Comparison of ENCODE assay signal across 15 cellular contexts in the genomic region with DNA sequence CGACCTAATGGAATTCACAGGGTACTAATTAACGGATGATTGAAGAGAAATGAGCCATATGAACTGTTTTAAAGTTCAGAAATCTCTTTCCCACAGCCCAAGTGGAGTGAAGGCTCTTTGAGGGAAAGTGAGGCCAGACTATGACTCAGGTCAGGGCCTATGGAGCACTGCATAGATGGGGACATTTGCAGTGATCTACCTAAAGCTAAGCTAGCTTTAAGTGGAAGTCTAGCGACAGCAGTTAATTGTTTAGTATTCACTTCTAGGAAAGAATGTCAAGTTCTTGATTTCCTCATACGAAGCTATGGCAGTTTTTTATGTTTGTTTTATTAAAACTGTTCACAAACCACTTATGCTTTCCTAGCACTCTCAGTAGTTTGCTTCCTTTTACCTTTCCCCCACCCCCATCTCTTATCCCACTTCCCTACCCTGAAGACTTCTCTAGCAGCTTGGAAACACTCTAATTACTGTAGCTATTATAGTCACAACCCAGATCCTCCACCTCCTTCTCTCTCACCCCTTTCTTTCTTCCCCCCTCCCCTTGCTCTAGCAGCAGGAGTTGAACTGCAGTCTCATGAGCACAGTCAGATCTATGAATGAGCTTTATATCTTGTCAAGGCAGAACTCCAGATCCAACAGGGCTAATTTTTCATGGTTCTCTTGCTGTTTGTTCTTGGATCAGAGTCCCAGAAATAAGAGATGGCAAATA. TPM values are rescaled to one million over a fixed set of nuclear protein-coding genes. Genes with fewer than 3 reads are reported as not detected.
DNase-seq lines count a peak whose midpoint lies in the region; FAIRE-seq and TF ChIP-seq lines count a peak whose summit lies in the region.
"Had no signal": no experiment of that assay in that cellular context is flagged by ENCODE, and none has a peak within 500 bp of the region (broad histone marks: within the 10 kb centered on the region; RNA-seq: fewer than 3 reads in every experiment).

No MANE protein-coding gene starts in this region.

- no peaks in the 10 kb centered on the region for H3K36me3 ChIP-seq in CD8-positive, alpha-beta memory T cell (ENCODE audit: insufficient read depth, low read length)
- H3K36me3 ChIP-seq in HUES48 (ENCODE audit: control insufficient read depth, insufficient read depth, low read length) (no peaks in the 10 kb centered on the region; the same call in 1 of the 2 replicates), astrocyte (ENCODE audit: insufficient read depth, low read length) (peaks cover 4% of the 10 kb centered on the region), mucosa of stomach (ENCODE audit: control insufficient read depth, insufficient read depth, low read length) (no peaks in the 10 kb centered on the region), SJCRH30 (peaks cover 17% of the 10 kb centered on the region)

- peak overlapping the region in 7 of 8 donors; percentile 0 to 62 (median 22) for H3K27ac Mint-ChIP-seq in CD8-positive, alpha-beta memory T cell
- peak overlapping the region; percentile 90 for H3K27ac Mint-ChIP-seq in astrocyte (ENCODE audit: unreplicated experiment)

- H3K27ac ChIP-seq in CD8-positive, alpha-beta memory T cell (ENCODE audit: low read depth, low read length), result no peak overlapping the region
- H3K27ac ChIP-seq in HUES48 (ENCODE audit: low read depth, low read length) (peak overlapping the region; percentile 25), astrocyte (ENCODE audit: low read depth, low read length) (no peak overlapping the region), SJCRH30 (no peak overlapping the region)
- H3K27ac ChIP-seq: testis had no signal

- H3K27me3 ChIP-seq in CD8-positive, alpha-beta memory T cell (ENCODE audit: insufficient read depth, low read length, poor library complexity, severe bottlenecking), result no peaks in the 10 kb centered on the region
- H3K27me3 ChIP-seq in HUES48 (ENCODE audit: control insufficient read depth, insufficient read depth, low read length), result no peaks in the 10 kb centered on the region
- H3K27me3 ChIP-seq in astrocyte (ENCODE audit: insufficient read depth, low read length), result no peaks in the 10 kb centered on the region
- H3K27me3 ChIP-seq in mucosa of stomach (ENCODE audit: control insufficient read depth, insufficient read depth, low read length), result no peaks in the 10 kb centered on the region
- no peaks in the 10 kb centered on the region for H3K27me3 ChIP-seq in SJCRH30
- H3K27me3 ChIP-seq: testis had no signal

- H2AFZ ChIP-seq in astrocyte (ENCODE audit: low read depth, low read length), result no peak overlapping the region

- no peaks in the 10 kb centered on the region for H3K9me3 ChIP-seq in CD8-positive, alpha-beta memory T cell (ENCODE audit: low read length)
- H3K9me3 ChIP-seq in HUES48 (ENCODE audit: control insufficient read depth, insufficient read depth, low read length) (no peaks in the 10 kb centered on the region), astrocyte (ENCODE audit: insufficient read depth, low read depth, low read length) (no peaks in the 10 kb centered on the region), mucosa of stomach (ENCODE audit: control insufficient read depth, low read length) (no peaks in the 10 kb centered on the region), SJCRH30 (replicated peaks) (no peaks in the 10 kb centered on the region)
- H3K9me3 ChIP-seq: testis had no signal

- peaks cover 87% of the 10 kb centered on the region for H4K20me1 ChIP-seq in astrocyte (ENCODE audit: insufficient read depth, low read length)

- H3K36me3 Mint-ChIP-seq in CD8-positive, alpha-beta memory T cell, result peaks cover 0 to 35% (median 2%) of the 10 kb centered on the region in 3 donors
- H3K36me3 Mint-ChIP-seq in astrocyte (ENCODE audit: low read depth, unreplicated experiment), result peaks cover 4% of the 10 kb centered on the region

- peaks cover 60% of the 10 kb centered on the region for H3K4me1 ChIP-seq in CD8-positive, alpha-beta memory T cell (ENCODE audit: insufficient read depth, low read length)
- peaks cover 30% of the 10 kb centered on the region for H3K4me1 ChIP-seq in HUES48 (ENCODE audit: control insufficient read depth, insufficient read depth, low read length)
- peaks cover 17% of the 10 kb centered on the region for H3K4me1 ChIP-seq in astrocyte (ENCODE audit: insufficient read depth, low read length)
- H3K4me1 ChIP-seq in mucosa of stomach (ENCODE audit: control insufficient read depth, insufficient read depth, low read length), result peaks cover 30% of the 10 kb centered on the region
- peaks cover 18% of the 10 kb centered on the region for H3K4me1 ChIP-seq in SJCRH30

- no peak for DNase-seq in CD8-positive, alpha-beta memory T cell
- DNase-seq in astrocyte (ENCODE audit: low read depth) (no peak), RCC 7860 (ENCODE audit: low spot score) (no peak), SJCRH30 (no peak), dedifferentiated amniotic fluid mesenchymal stem cell (ENCODE audit: extremely low spot score) (no peak)
- DNase-seq in stimulated activated CD4-positive, alpha-beta T cell treated with anti-CD3 and anti-CD28 coated beads, Interleukin-12 subunit alpha, Interleukin-12 subunit beta, amount 100 ng/mL, for 4 hours, result no peak
- DNase-seq: activated CD4-positive, alpha-beta T cell treated with anti-CD3 and anti-CD28 coated beads for 1 hour; activated naive CD4-positive, alpha-beta T cell; NCI-H1436 treated with DMSO at 0.1 percent for 48 hours; NK-92 treated with Interleukin-12 subunit alpha and Interleukin-12 subunit beta, amount 100 ng/mL, for 24 hours; testis had no signal

- no peak for TF ChIP-seq CTCF in astrocyte (IDR thresholded peaks at IDR 0.05; ENCODE audit: insufficient read depth, low read depth, low read length)

- POLR2A ChIA-PET in CD8-positive, alpha-beta memory T cell (lab: Charles Lee), result no interaction called here

- H3K9me3 Mint-ChIP-seq in CD8-positive, alpha-beta memory T cell, result no peaks in the 10 kb centered on the region
- no peaks in the 10 kb centered on the region for H3K9me3 Mint-ChIP-seq in astrocyte (ENCODE audit: unreplicated experiment)

- H3K4me3 Mint-ChIP-seq in CD8-positive, alpha-beta memory T cell, result no peak overlapping the region
- no peak overlapping the region for H3K4me3 Mint-ChIP-seq in astrocyte (ENCODE audit: unreplicated experiment)

- no peak overlapping the region for H3K4me3 ChIP-seq in CD8-positive, alpha-beta memory T cell (ENCODE audit: low read length)
- H3K4me3 ChIP-seq in HUES48 (ENCODE audit: low read depth, low read length), result no peak overlapping the region
- H3K4me3 ChIP-seq in astrocyte (ENCODE audit: insufficient read depth, low read depth, low read length), result no peak overlapping the region
- no peak overlapping the region for H3K4me3 ChIP-seq in mucosa of stomach (ENCODE audit: low read length)
- no peak overlapping the region for H3K4me3 ChIP-seq in SJCRH30
- H3K4me3 ChIP-seq: testis had no signal

- FAIRE-seq in astrocyte (lab: Jason Lieb, UNC) (no peak), RCC 7860 (lab: Jason Lieb, UNC) (no peak)
- FAIRE-seq: colon, HTR-8/SVneo had no signal

- peaks cover 99% of the 10 kb centered on the region for H3K79me2 ChIP-seq in astrocyte (ENCODE audit: insufficient read depth, low read length)

- CTCF ChIA-PET in CD8-positive, alpha-beta memory T cell (lab: Charles Lee), result no interaction called here

- H3K4me2 ChIP-seq in astrocyte (ENCODE audit: low read length), result no peak overlapping the region

- peaks cover 54 to 84% (median 63%) of the 10 kb centered on the region in 3 donors for H3K4me1 Mint-ChIP-seq in CD8-positive, alpha-beta memory T cell
- peaks cover 37% of the 10 kb centered on the region for H3K4me1 Mint-ChIP-seq in astrocyte (ENCODE audit: low read depth, unreplicated experiment)

- no peak overlapping the region for H3K9ac ChIP-seq in HUES48 (ENCODE audit: low read depth, low read length)
- H3K9ac ChIP-seq in astrocyte (ENCODE audit: low read length), result no peak overlapping the region
- H3K9ac ChIP-seq in mucosa of stomach (ENCODE audit: low read length), result peak overlapping the region; percentile 23

- H3K27me3 Mint-ChIP-seq in CD8-positive, alpha-beta memory T cell, result no peaks in the 10 kb centered on the region
- no peaks in the 10 kb centered on the region for H3K27me3 Mint-ChIP-seq in astrocyte (ENCODE audit: low read depth, unreplicated experiment)

RNA-seq across cellular contexts. Expression of gene ZNF609, which starts 6.2 kb away (rescaled TPM):
- total RNA-seq in CD8-positive, alpha-beta memory T cell, result 10 to 100 TPM; 38.0 to 38.9 TPM
- polyA plus RNA-seq in CD8-positive, alpha-beta memory T cell, result 10.7 TPM
- 38.5 and 40.8 TPM in 2 replicates for total RNA-seq in astrocyte
- 27.4 and 28.6 TPM in 2 replicates for total RNA-seq in SJCRH30 (2014; rRNA removed; shearing (Covaris generic))
